25 cellular contexts compared by ENCODE assay signal in the genomic region with DNA sequence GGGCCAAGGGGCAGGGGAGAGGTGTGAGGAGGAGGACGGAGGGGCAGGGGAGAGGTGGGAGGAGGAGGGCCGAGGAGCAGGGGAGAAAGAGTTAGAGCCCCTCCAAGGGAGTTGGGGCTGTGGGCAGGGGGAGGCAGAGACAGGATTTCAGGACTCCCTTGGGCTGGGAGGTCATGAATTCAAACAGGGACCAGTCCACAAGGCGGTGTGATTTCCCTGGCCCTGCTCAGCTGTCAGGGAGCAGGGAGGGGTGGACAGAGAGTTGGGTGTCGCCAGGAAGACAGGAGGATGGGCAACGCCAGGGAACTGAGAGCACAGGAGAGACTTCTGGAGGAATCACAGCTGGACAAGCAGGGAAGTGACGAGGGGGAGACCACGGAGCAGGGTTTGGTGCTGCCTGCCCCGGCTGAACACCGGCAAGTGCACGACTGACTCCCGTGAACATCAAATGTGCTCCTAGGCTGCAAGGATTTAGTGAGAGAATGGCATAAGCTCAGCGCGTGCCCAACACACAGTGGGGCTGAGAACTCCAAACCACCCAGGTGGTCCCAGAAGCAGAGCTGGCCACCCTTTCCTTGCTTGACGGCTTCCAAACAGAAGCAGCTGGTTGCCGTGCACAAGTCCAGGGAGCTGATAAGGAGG. TPM values are rescaled to one million over a fixed set of nuclear protein-coding genes. Genes with fewer than 3 reads are reported as not detected.
DNase-seq lines count a peak whose midpoint lies in the region; ATAC-seq and TF ChIP-seq lines count a peak whose summit lies in the region.
"Had no signal": no experiment of that assay in that cellular context is flagged by ENCODE, and none has a peak within 500 bp of the region (broad histone marks: within the 10 kb centered on the region; RNA-seq: fewer than 3 reads in every experiment).

No MANE protein-coding gene starts in this region.

- H3K27me3 Mint-ChIP-seq in brain = peaks cover 22% of the 10 kb centered on the region
- H3K27me3 Mint-ChIP-seq in natural killer cell treated with Interleukin-12 subunit alpha and Interleukin-12 subunit beta and Interleukin-15 and Interleukin-18, amount 100 ng/mL, for 72 hours = peaks cover 13 to 22% of the 10 kb centered on the region in 2 donors

- peaks cover under 1 to 12% (median 8%) of the 10 kb centered on the region in 5 experiments for H3K9me3 Mint-ChIP-seq in brain
- no peaks in the 10 kb centered on the region for H3K9me3 Mint-ChIP-seq in natural killer cell treated with Interleukin-12 subunit alpha and Interleukin-12 subunit beta and Interleukin-15 and Interleukin-18, amount 100 ng/mL, for 72 hours
- H3K9me3 Mint-ChIP-seq: stimulated activated effector memory CD8-positive, alpha-beta T cell treated with anti-CD3 and anti-CD28 coated beads, Interleukin-12 subunit alpha, Interleukin-12 subunit beta, amount 100 ng/mL, for 72 hours had no signal

- peaks cover 2% of the 10 kb centered on the region for H3K4me1 ChIP-seq in suprapubic skin
- H3K4me1 ChIP-seq: psoas muscle, upper lobe of left lung had no signal

- peak overlapping the region; percentile 59 for H3K9ac ChIP-seq in neural cell (ENCODE audit: low read length)

- no peaks in the 10 kb centered on the region for H3F3A ChIP-seq in neural cell (ENCODE audit: insufficient read depth, low read length, poor library complexity, severe bottlenecking)

- no peaks in the 10 kb centered on the region for H3K36me3 Mint-ChIP-seq in brain
- H3K36me3 Mint-ChIP-seq in natural killer cell treated with Interleukin-12 subunit alpha and Interleukin-12 subunit beta and Interleukin-15 and Interleukin-18, amount 100 ng/mL, for 72 hours = no peaks in the 10 kb centered on the region
- H3K36me3 Mint-ChIP-seq: activated CD4-positive, alpha-beta memory T cell treated with anti-CD3 and anti-CD28 coated beads for 36 hours; stimulated activated effector memory CD8-positive, alpha-beta T cell treated with anti-CD3 and anti-CD28 coated beads, Interleukin-12 subunit alpha, Interleukin-12 subunit beta, amount 100 ng/mL, for 72 hours had no signal

- H2AFZ ChIP-seq in neural cell (ENCODE audit: low read depth, low read length) = no peak overlapping the region

- H3K9me2 ChIP-seq in neural cell (ENCODE audit: insufficient read depth, low read length) = no peaks in the 10 kb centered on the region

- TF ChIP-seq EP300 in neural cell (conservative IDR thresholded peaks at IDR 0.05; ENCODE audit: poor library complexity, severe bottlenecking) = no peak
- TF ChIP-seq EP300 in suprapubic skin (IDR thresholded peaks at IDR 0.05) = no peak

- CTCF ChIA-PET in HEK293T (lab: Yijun Ruan, JAX) = no interaction called here

- peak overlapping the region in 3 of 5 experiments; percentile 94 to 98 (median 96) for H3K27ac Mint-ChIP-seq in brain
- H3K27ac Mint-ChIP-seq in natural killer cell treated with Interleukin-12 subunit alpha and Interleukin-12 subunit beta and Interleukin-15 and Interleukin-18, amount 100 ng/mL, for 72 hours = no peak overlapping the region
- H3K27ac Mint-ChIP-seq: activated CD4-positive, alpha-beta memory T cell treated with anti-CD3 and anti-CD28 coated beads for 36 hours; stimulated activated effector memory CD8-positive, alpha-beta T cell treated with anti-CD3 and anti-CD28 coated beads, Interleukin-12 subunit alpha, Interleukin-12 subunit beta, amount 100 ng/mL, for 72 hours had no signal

- intact Hi-C loops in Right ventricle myocardium superior (cut with DNase I) (no loop called here), left ventricle myocardium superior (cut with micrococcal nuclease) (no loop called here)

- TF ChIP-seq CTCF in brain (conservative IDR thresholded peaks at IDR 0.05) = no peak
- no peak for TF ChIP-seq CTCF in neural cell (IDR thresholded peaks at IDR 0.05; ENCODE audit: poor library complexity, severe bottlenecking)
- TF ChIP-seq CTCF in suprapubic skin (IDR thresholded peaks at IDR 0.05) = no peak

- H3K27me3 ChIP-seq in neural cell (ENCODE audit: insufficient read depth, low read depth, low read length) = no peaks in the 10 kb centered on the region
- H3K27me3 ChIP-seq in suprapubic skin = peaks cover 69% of the 10 kb centered on the region
- H3K27me3 ChIP-seq: upper lobe of left lung had no signal

- ATAC-seq in Right ventricle myocardium superior (ENCODE audit: poor library complexity) (no peak), left ventricle myocardium superior (no peak)
- ATAC-seq in natural killer cell treated with Interleukin-12 subunit alpha and Interleukin-12 subunit beta and Interleukin-15 and Interleukin-18, amount 100 ng/mL, for 72 hours = no peak
- no peak for ATAC-seq in activated CD4-positive, CD25-positive, alpha-beta regulatory T cell treated with anti-CD3 and anti-CD28 coated beads, Interleukin-2, amount 50 U/mL, for 24 hours
- ATAC-seq: left cardiac atrium, PC-3, psoas muscle had no signal

- H3K4me1 Mint-ChIP-seq in brain = peaks cover 39% of the 10 kb centered on the region
- no peaks in the 10 kb centered on the region for H3K4me1 Mint-ChIP-seq in natural killer cell treated with Interleukin-12 subunit alpha and Interleukin-12 subunit beta and Interleukin-15 and Interleukin-18, amount 100 ng/mL, for 72 hours (ENCODE audit: low read depth in 2 of 2)
- H3K4me1 Mint-ChIP-seq: central memory CD8-positive, alpha-beta T cell; stimulated activated effector memory CD8-positive, alpha-beta T cell treated with anti-CD3 and anti-CD28 coated beads, Interleukin-12 subunit alpha, Interleukin-12 subunit beta, amount 100 ng/mL, for 72 hours had no signal

- no peaks in the 10 kb centered on the region for H3K79me2 ChIP-seq in neural cell (replicated peaks; ENCODE audit: insufficient read depth, low read length)

- DNase-seq in Right ventricle myocardium superior = peak; percentile 22
- DNase-seq in left ventricle myocardium superior = no peak
- DNase-seq in suprapubic skin (ENCODE audit: low spot score in 2 of 2) = peak; percentile 36 to 50
- no peak for DNase-seq in natural killer cell treated with Interleukin-12 subunit alpha and Interleukin-12 subunit beta and Interleukin-15 and Interleukin-18, amount 100 ng/mL, for 72 hours (ENCODE audit: low spot score)
- no peak for DNase-seq in HEK293T (ENCODE audit: extremely low spot score)
- DNase-seq: activated CD4-positive, alpha-beta memory T cell treated with anti-CD3 and anti-CD28 coated beads for 36 hours; activated CD4-positive, CD25-positive, alpha-beta regulatory T cell treated with anti-CD3 and anti-CD28 coated beads, Interleukin-2, amount 50 U/mL, for 72 hours; activated CD8-positive, alpha-beta memory T cell treated with anti-CD3 and anti-CD28 coated beads, Interleukin-2, amount 50 U/mL, for 48 hours; DMS153; HCEC 1CT; Karpas-422; left cardiac atrium; NCI-H1436; NCI-H2081; PC-3; psoas muscle; SHP77 treated with DMSO at 0.1 percent for 48 hours; substantia nigra; T-helper 2 cell had no signal

- peak overlapping the region in 2 of 5 experiments; percentile 23 to 71 for H3K4me3 Mint-ChIP-seq in brain
- no peak overlapping the region for H3K4me3 Mint-ChIP-seq in natural killer cell treated with Interleukin-12 subunit alpha and Interleukin-12 subunit beta and Interleukin-15 and Interleukin-18, amount 100 ng/mL, for 72 hours
- H3K4me3 Mint-ChIP-seq: activated CD4-positive, alpha-beta memory T cell treated with anti-CD3 and anti-CD28 coated beads for 36 hours; central memory CD8-positive, alpha-beta T cell; stimulated activated effector memory CD8-positive, alpha-beta T cell treated with anti-CD3 and anti-CD28 coated beads, Interleukin-12 subunit alpha, Interleukin-12 subunit beta, amount 100 ng/mL, for 72 hours had no signal

- WGBS in suprapubic skin = 32% methylated on average over 6 of the region's 15 CpGs

- H3K9me3 ChIP-seq in neural cell (ENCODE audit: low read length) (no peaks in the 10 kb centered on the region), suprapubic skin (no peaks in the 10 kb centered on the region)
- H3K9me3 ChIP-seq: psoas muscle, upper lobe of left lung had no signal

- H3K4me2 ChIP-seq in neural cell (ENCODE audit: low read length) = peak overlapping the region; percentile 17

- TF ChIP-seq RAD21 in neural cell (conservative IDR thresholded peaks at IDR 0.05) = no peak

- POLR2A ChIA-PET in HEK293T (lab: Yijun Ruan, JAX) = no interaction called here

- no peaks in the 10 kb centered on the region for H4K20me1 ChIP-seq in neural cell (ENCODE audit: insufficient read depth)

- H3K36me3 ChIP-seq in neural cell (ENCODE audit: insufficient read depth, low read length) (no peaks in the 10 kb centered on the region), suprapubic skin (no peaks in the 10 kb centered on the region)
- H3K36me3 ChIP-seq: upper lobe of left lung had no signal

- no peak for TF ChIP-seq POLR2A in suprapubic skin (IDR thresholded peaks at IDR 0.05)

- H3K4me3 ChIP-seq in neural cell (ENCODE audit: low read length) = peak overlapping the region; percentile 53
- no peak overlapping the region for H3K4me3 ChIP-seq in suprapubic skin
- H3K4me3 ChIP-seq: psoas muscle, upper lobe of left lung had no signal

- H3K27ac ChIP-seq in neural cell (ENCODE audit: low read length) (peak overlapping the region; percentile 75), suprapubic skin (no peak overlapping the region)
- H3K27ac ChIP-seq: psoas muscle, upper lobe of left lung had no signal

TF ChIP-seq in neural cell, 6 proteins besides CTCF, POLR2A, EP300 and RAD21 (continues in another document):
- TF ChIP-seq MXI1 (conservative IDR thresholded peaks at IDR 0.05; ENCODE audit: poor library complexity, severe bottlenecking) = no peak

TF ChIP-seq in HEK293T, 16 proteins besides CTCF, POLR2A, EP300 and RAD21 (continues in another document):
- TF ChIP-seq SP1 (IDR thresholded peaks at IDR 0.05) (no peak), LEF1 (IDR thresholded peaks at IDR 0.05; ENCODE audit: borderline replicate concordance) (no peak), BHLHE40 (IDR thresholded peaks at IDR 0.05; ENCODE audit: borderline replicate concordance) (no peak), FOXK2 (IDR thresholded peaks at IDR 0.05) (no peak), ARNT (IDR thresholded peaks at IDR 0.05) (no peak)
- TF ChIP-seq, protein P1, sequence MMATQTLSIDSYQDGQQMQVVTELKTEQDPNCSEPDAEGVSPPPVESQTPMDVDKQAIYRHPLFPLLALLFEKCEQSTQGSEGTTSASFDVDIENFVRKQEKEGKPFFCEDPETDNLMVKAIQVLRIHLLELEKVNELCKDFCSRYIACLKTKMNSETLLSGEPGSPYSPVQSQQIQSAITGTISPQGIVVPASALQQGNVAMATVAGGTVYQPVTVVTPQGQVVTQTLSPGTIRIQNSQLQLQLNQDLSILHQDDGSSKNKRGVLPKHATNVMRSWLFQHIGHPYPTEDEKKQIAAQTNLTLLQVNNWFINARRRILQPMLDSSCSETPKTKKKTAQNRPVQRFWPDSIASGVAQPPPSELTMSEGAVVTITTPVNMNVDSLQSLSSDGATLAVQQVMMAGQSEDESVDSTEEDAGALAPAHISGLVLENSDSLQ (IDR thresholded peaks at IDR 0.05) = no peak

RNA-seq across cellular contexts. Expression of gene OLFM1, which starts 17.8 kb away (rescaled TPM):
- total RNA-seq in Right ventricle myocardium superior (11.9 TPM), left ventricle myocardium superior (12.5 TPM), suprapubic skin (10 to 100 TPM in 2 of 4 donors, 1 to 10 TPM in 2; 4.0 to 15.4 (median 11.7) TPM)
- polyA plus RNA-seq in brain (ENCODE audit: insufficient read depth, low read depth, low replicate concordance) (202 TPM), neural cell (102 and 134 TPM in 2 replicates)
- 59.6 and 74.2 TPM in 2 replicates for polyA minus RNA-seq in neural cell
- total RNA-seq in natural killer cell treated with Interleukin-12 subunit alpha and Interleukin-12 subunit beta and Interleukin-15 and Interleukin-18, amount 100 ng/mL, for 72 hours = not detected
- total RNA-seq: activated CD4-positive, alpha-beta memory T cell treated with anti-CD3 and anti-CD28 coated beads for 36 hours had no signal

Comparison
In these comparisons a context has a peak if more than half of its experiments do, and no peak if none do; other contexts are left out.
1. DNase-seq: peak in Right ventricle myocardium superior (single experiment) and suprapubic skin (2 of 2); none in left ventricle myocardium superior (single experiment), natural killer cell treated with Interleukin-12 subunit alpha and Interleukin-12 subunit beta and Interleukin-15 and Interleukin-18, amount 100 ng/mL, for 72 hours (single experiment) and HEK293T (single experiment).
2. H3K27ac Mint-ChIP-seq: peak in brain (3 of 5); none in natural killer cell treated with Interleukin-12 subunit alpha and Interleukin-12 subunit beta and Interleukin-15 and Interleukin-18, amount 100 ng/mL, for 72 hours (0 of 2).
3. RNA of gene OLFM1, which starts 17.8 kb away (total RNA-seq): 4.0 to 15.4 TPM in suprapubic skin, 12.5 TPM in left ventricle myocardium superior (single experiment) and 11.9 TPM in Right ventricle myocardium superior (single experiment); not detected in natural killer cell treated with Interleukin-12 subunit alpha and Interleukin-12 subunit beta and Interleukin-15 and Interleukin-18, amount 100 ng/mL, for 72 hours; every median in the first group is over 4 times any median in the second.